9 cellular contexts compared by ENCODE assay signal in the genomic region with DNA sequence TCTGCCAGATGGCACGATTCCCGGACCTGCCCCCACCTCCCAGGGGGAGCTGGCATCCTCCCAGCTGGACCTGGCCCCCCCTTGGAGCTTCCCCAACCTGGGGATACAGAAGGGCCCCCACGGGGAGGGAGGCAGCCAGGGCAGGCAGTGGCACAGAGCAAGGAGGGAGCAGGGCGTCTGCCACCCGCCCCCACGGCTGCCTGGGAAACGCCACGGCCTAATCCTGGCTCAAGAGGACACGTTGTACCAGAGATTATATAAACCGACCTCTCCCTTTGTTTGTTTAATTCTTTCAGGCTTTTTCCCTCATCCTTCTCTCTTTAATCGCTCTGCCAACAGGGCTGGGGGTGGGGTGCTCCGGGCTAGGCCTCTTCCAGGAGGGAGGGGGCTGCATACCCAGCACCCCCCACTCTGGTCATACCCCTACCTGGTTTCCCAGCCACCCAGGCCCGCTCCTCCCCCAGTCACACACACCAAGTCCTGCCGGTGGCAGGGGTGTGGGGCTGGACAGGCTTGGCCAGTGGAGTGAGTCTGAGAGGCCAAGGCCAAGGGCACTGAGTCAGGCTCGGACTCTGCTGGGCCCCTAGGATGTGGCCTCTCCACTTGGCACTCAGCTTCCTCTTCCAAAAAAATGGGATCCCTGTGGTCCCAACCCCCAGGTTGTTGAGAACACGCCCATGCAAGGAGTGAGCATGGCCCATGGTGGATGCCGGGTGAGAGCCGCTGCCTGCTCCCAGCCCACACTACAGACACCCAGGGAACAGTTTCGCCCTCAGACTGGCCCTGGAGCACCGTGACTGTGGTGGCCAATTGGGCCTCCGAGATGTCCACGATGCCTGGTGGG. TPM values are rescaled to one million over a fixed set of nuclear protein-coding genes. Genes with fewer than 3 reads are reported as not detected.
DNase-seq lines count a peak whose midpoint lies in the region; ATAC-seq lines count a peak whose summit lies in the region.
"Had no signal": no experiment of that assay in that cellular context is flagged by ENCODE, and none has a peak within 500 bp of the region (broad histone marks: within the 10 kb centered on the region; RNA-seq: fewer than 3 reads in every experiment).

No MANE protein-coding gene starts in this region.

- peaks cover 42% of the 10 kb centered on the region for H3K4me1 ChIP-seq in adipocyte (ENCODE audit: control insufficient read depth, insufficient read depth, low read length)

- peak; percentile 93 for ATAC-seq in left ventricle myocardium superior
- ATAC-seq in GM18498 (IDR thresholded peaks at IDR 0.05; ENCODE audit: unreplicated experiment): no peak

- H3K4me3 ChIP-seq in adipocyte (ENCODE audit: low read length): peak overlapping the region; percentile 60
- H3K4me3 ChIP-seq in skeletal muscle cell (ENCODE audit: low read depth, low read length): no peak overlapping the region

- H3K36me3 ChIP-seq in adipocyte (ENCODE audit: control insufficient read depth, insufficient read depth, low read length, severe bottlenecking): no peaks in the 10 kb centered on the region

- H3K27me3 ChIP-seq in adipocyte (replicated peaks; ENCODE audit: control insufficient read depth, insufficient read depth, low read length): no peaks in the 10 kb centered on the region

- intact Hi-C loops in left ventricle myocardium superior (cut with micrococcal nuclease): no loop called here

- peak overlapping the region; percentile 82 for H3K9ac ChIP-seq in adipocyte (ENCODE audit: low read length)

- DNase-seq in EL (peak; percentile 42), adipocyte (ENCODE audit: low read depth) (peak; percentile 85), left ventricle myocardium superior (peak; percentile 94), skeletal muscle cell (ENCODE audit: low read depth) (peak; percentile 83), retina (no peak), NCI-H510A (lab: John Stamatoyannopoulos, UW) (no peak)
- DNase-seq in stimulated activated naive CD4-positive, alpha-beta T cell (lab: John Stamatoyannopoulos, UW): no peak
- DNase-seq: NCI-H510A treated with DMSO at 0.1 percent for 48 hours had no signal

- H3K9me3 ChIP-seq in adipocyte (ENCODE audit: control insufficient read depth, low read length): no peaks in the 10 kb centered on the region

RNA-seq across cellular contexts. Expression of a gene that starts 29.5 kb away (rescaled TPM):
- total RNA-seq in left ventricle myocardium superior: 178 TPM

Comparison
In these comparisons a context has a peak if more than half of its experiments do, and no peak if none do; other contexts are left out.
1. DNase-seq: peak in EL (single experiment), adipocyte (single experiment), left ventricle myocardium superior (single experiment) and skeletal muscle cell (single experiment); none in stimulated activated naive CD4-positive, alpha-beta T cell (0 of 6), retina (single experiment) and NCI-H510A (single experiment).